13 cellular contexts compared by ENCODE assay signal in genomic region chrX:153948847-153949819, GRCh38. TPM values are rescaled to one million over a fixed set of nuclear protein-coding genes. Genes with fewer than 3 reads are reported as not detected.
DNase-seq lines count a peak whose midpoint lies in the region; ATAC-seq and TF ChIP-seq lines count a peak whose summit lies in the region.
"Had no signal": no experiment of that assay in that cellular context is flagged by ENCODE, and none has a peak within 500 bp of the region (broad histone marks: within the 10 kb centered on the region; RNA-seq: fewer than 3 reads in every experiment).

No MANE protein-coding gene starts in this region.

- no peak overlapping the region for H3K9ac ChIP-seq in mesendoderm (ENCODE audit: low read length)

- CTCF ChIA-PET in activated naive CD4-positive, alpha-beta T cell treated with anti-CD3 and anti-CD28 coated beads, Interleukin-2, amount 10 ng/mL, durations not matched to agents 7 days and 5 days (lab: Charles Lee) = interaction anchor here (0.8 to 12.0 kb wide), 5 partner anchors 10 to 186 kb away, joined by 4 to 241 read pairs (median 26); partner anchors contain the start of genes ARHGAP4 and PLXNB3

- H2BK120ac ChIP-seq in mesendoderm (ENCODE audit: low read depth, low read length) = no peak overlapping the region

- H3K4me3 Mint-ChIP-seq in activated naive CD4-positive, alpha-beta T cell treated with anti-CD3 and anti-CD28 coated beads, Interleukin-2, amount 10 ng/mL, durations not matched to agents 7 days and 5 days = no peak overlapping the region
- peak overlapping the region; percentile 61 for H3K4me3 Mint-ChIP-seq in activated naive CD8-positive, alpha-beta T cell treated with anti-CD3 and anti-CD28 coated beads, Interleukin-2, amount 10 ng/mL, durations not matched to agents 7 days and 5 days
- H3K4me3 Mint-ChIP-seq: activated T-cell treated with anti-CD3 and anti-CD28 coated beads, Interleukin-2, amount 50 U/mL, for 4 hours had no signal

- H3K56ac ChIP-seq in mesendoderm (ENCODE audit: low read length) = peak overlapping the region; percentile 56

- H3K36me3 Mint-ChIP-seq in activated naive CD4-positive, alpha-beta T cell treated with anti-CD3 and anti-CD28 coated beads, Interleukin-2, amount 10 ng/mL, durations not matched to agents 7 days and 5 days = peaks cover 25% of the 10 kb centered on the region
- peaks cover 4% of the 10 kb centered on the region for H3K36me3 Mint-ChIP-seq in activated naive CD8-positive, alpha-beta T cell treated with anti-CD3 and anti-CD28 coated beads, Interleukin-2, amount 10 ng/mL, durations not matched to agents 7 days and 5 days

- H3K9me3 Mint-ChIP-seq in activated naive CD4-positive, alpha-beta T cell treated with anti-CD3 and anti-CD28 coated beads, Interleukin-2, amount 10 ng/mL, durations not matched to agents 7 days and 5 days = no peaks in the 10 kb centered on the region
- H3K9me3 Mint-ChIP-seq in activated naive CD8-positive, alpha-beta T cell treated with anti-CD3 and anti-CD28 coated beads, Interleukin-2, amount 10 ng/mL, durations not matched to agents 7 days and 5 days = no peaks in the 10 kb centered on the region
- H3K9me3 Mint-ChIP-seq: activated T-cell treated with anti-CD3 and anti-CD28 coated beads, Interleukin-2, amount 50 U/mL, for 4 hours had no signal

- no peak overlapping the region for H3K4me2 ChIP-seq in mesendoderm (ENCODE audit: low read length)

- no peak overlapping the region for H4K8ac ChIP-seq in mesendoderm (ENCODE audit: low read depth, low read length)

- H3K79me2 ChIP-seq in mesendoderm (ENCODE audit: control insufficient read depth, insufficient read depth, low read length) = no peaks in the 10 kb centered on the region

- H3K27me3 ChIP-seq in mesendoderm (ENCODE audit: insufficient read depth, low read length, poor library complexity) (no peaks in the 10 kb centered on the region), transverse colon (no peaks in the 10 kb centered on the region)
- H3K27me3 ChIP-seq: colonic mucosa had no signal

- DNase-seq in activated naive CD4-positive, alpha-beta T cell treated with anti-CD3 and anti-CD28 coated beads, Interleukin-2, amount 10 ng/mL, durations not matched to agents 7 days and 5 days = peak; percentile 22
- DNase-seq in activated naive CD4-positive, alpha-beta T cell treated with anti-CD3 and anti-CD28 coated beads, Interleukin-2, amount 50 U/mL, for 16 hours = no peak
- DNase-seq in activated naive CD8-positive, alpha-beta T cell treated with anti-CD3 and anti-CD28 coated beads, Interleukin-2, amount 10 ng/mL, durations not matched to agents 7 days and 5 days = no peak
- DNase-seq in mesendoderm = no peak
- no peak for DNase-seq in transverse colon
- no peak for DNase-seq in NCI-H1092 treated with DMSO at 0.1 percent for 48 hours (lab: John Stamatoyannopoulos, UW)
- DNase-seq in NK-92 (lab: John Stamatoyannopoulos, UW; ENCODE audit: unreplicated experiment) = no peak
- no peak for DNase-seq in NCI-H187 (lab: John Stamatoyannopoulos, UW)
- DNase-seq: activated T-cell treated with anti-CD3 and anti-CD28 coated beads, Interleukin-2, amount 50 U/mL, for 4 hours; colonic mucosa; hippocampal formation; NCI-H1694; T-helper 9 cell had no signal

- TF ChIP-seq CTCF in transverse colon (IDR thresholded peaks at IDR 0.05) = no peak

- H3K4me3 ChIP-seq in mesendoderm (ENCODE audit: low read length) = no peak overlapping the region
- H3K4me3 ChIP-seq in transverse colon = no peak overlapping the region
- H3K4me3 ChIP-seq: colonic mucosa had no signal

- intact Hi-C loops in transverse colon (cut with DNase I; ENCODE audit: low total_unique reads) = no loop called here

- no peak overlapping the region for H4K5ac ChIP-seq in mesendoderm (ENCODE audit: low read length)

- no peak overlapping the region for H2BK5ac ChIP-seq in mesendoderm (ENCODE audit: low read length)

- H2AK5ac ChIP-seq in mesendoderm (ENCODE audit: low read length) = no peak overlapping the region

- H3K4me1 ChIP-seq in mesendoderm (ENCODE audit: control insufficient read depth, low read depth, low read length) (no peaks in the 10 kb centered on the region), transverse colon (peaks cover 0 to 13% (median 0%) of the 10 kb centered on the region in 4 donors)
- H3K4me1 ChIP-seq: colonic mucosa had no signal

- H3K36me3 ChIP-seq in mesendoderm (ENCODE audit: control insufficient read depth, insufficient read depth, low read length) = peaks cover 7% of the 10 kb centered on the region
- no peaks in the 10 kb centered on the region for H3K36me3 ChIP-seq in transverse colon
- H3K36me3 ChIP-seq: colonic mucosa had no signal

- ATAC-seq in activated naive CD8-positive, alpha-beta T cell treated with anti-CD3 and anti-CD28 coated beads, Interleukin-2, amount 10 ng/mL, durations not matched to agents 7 days and 5 days (ENCODE audit: low read depth) = peak; percentile 17
- ATAC-seq: activated T-cell treated with anti-CD3 and anti-CD28 coated beads, Interleukin-2, amount 50 U/mL, for 4 hours had no signal

- H3K4ac ChIP-seq in mesendoderm (ENCODE audit: low read depth, low read length) = no peak overlapping the region

- H3K23ac ChIP-seq in mesendoderm (ENCODE audit: low read length) = no peak overlapping the region

- POLR2A ChIA-PET in activated naive CD8-positive, alpha-beta T cell treated with anti-CD3 and anti-CD28 coated beads, Interleukin-2, amount 10 ng/mL, durations not matched to agents 7 days and 5 days (lab: Charles Lee) = interaction anchor here (1.0 to 12.8 kb wide), 6 partner anchors 14 to 42 kb away, joined by 3 to 185 read pairs (median 4); partner anchors contain the start of gene ARHGAP4

- H3K27ac Mint-ChIP-seq in activated naive CD4-positive, alpha-beta T cell treated with anti-CD3 and anti-CD28 coated beads, Interleukin-2, amount 10 ng/mL, durations not matched to agents 7 days and 5 days = peak overlapping the region; percentile 67
- H3K27ac Mint-ChIP-seq in activated naive CD8-positive, alpha-beta T cell treated with anti-CD3 and anti-CD28 coated beads, Interleukin-2, amount 10 ng/mL, durations not matched to agents 7 days and 5 days = peak overlapping the region; percentile 78

- H2BK15ac ChIP-seq in mesendoderm (replicated peaks; ENCODE audit: low read depth) = no peak overlapping the region

- H3K27ac ChIP-seq in mesendoderm (ENCODE audit: low read depth, low read length) = peak overlapping the region; percentile 84
- peak overlapping the region; percentile 58 to 72 (median 66) for H3K27ac ChIP-seq in transverse colon
- H3K27ac ChIP-seq: colonic mucosa had no signal

- TF ChIP-seq EP300 in transverse colon (IDR thresholded peaks at IDR 0.05; ENCODE audit: low read depth) = no peak

- no peak for TF ChIP-seq POLR2A in transverse colon (IDR thresholded peaks at IDR 0.05)

- no peaks in the 10 kb centered on the region for H3K9me3 ChIP-seq in transverse colon
- H3K9me3 ChIP-seq: colonic mucosa had no signal

- H3K18ac ChIP-seq in mesendoderm (ENCODE audit: low read length) = no peak overlapping the region

- WGBS in mesendoderm (ENCODE audit: extremely low coverage, insufficient coverage, low lambda C conversion rate) = no CpG with 5 or more reads among the region's 30 CpGs
- WGBS in transverse colon (ENCODE audit: low coverage in 1 of 2), 2 donors = 72% methylated on average over 30 of the region's 30 CpGs; no CpG with 5 or more reads in 1 of the 2 donors

- in situ Hi-C loops in transverse colon (cut with MboI; ENCODE audit: low pct_ligation_motif_present in 1 of 4, low pct_unique_long_range_greater_than_20kb in 1 of 4, low sequenced_read_pairs in 3 of 4) = loop anchor here in 1 of 4 donors (25.0 kb wide), 2 partner anchors 162 to 987 kb away; partner anchors contain the start of genes IDH3G, SRPK3 and SSR4

- H3K27me3 Mint-ChIP-seq in activated naive CD4-positive, alpha-beta T cell treated with anti-CD3 and anti-CD28 coated beads, Interleukin-2, amount 10 ng/mL, durations not matched to agents 7 days and 5 days = no peaks in the 10 kb centered on the region
- no peaks in the 10 kb centered on the region for H3K27me3 Mint-ChIP-seq in activated naive CD8-positive, alpha-beta T cell treated with anti-CD3 and anti-CD28 coated beads, Interleukin-2, amount 10 ng/mL, durations not matched to agents 7 days and 5 days

- H3K4me1 Mint-ChIP-seq in activated naive CD4-positive, alpha-beta T cell treated with anti-CD3 and anti-CD28 coated beads, Interleukin-2, amount 10 ng/mL, durations not matched to agents 7 days and 5 days = peaks cover 52% of the 10 kb centered on the region
- peaks cover 15% of the 10 kb centered on the region for H3K4me1 Mint-ChIP-seq in activated naive CD8-positive, alpha-beta T cell treated with anti-CD3 and anti-CD28 coated beads, Interleukin-2, amount 10 ng/mL, durations not matched to agents 7 days and 5 days

- no peaks in the 10 kb centered on the region for H3K79me1 ChIP-seq in mesendoderm (ENCODE audit: low read length)

RNA-seq across cellular contexts. Expression of gene RENBP, which starts 4.7 kb away (rescaled TPM):
- 10 to 100 TPM; 18.1 to 18.8 TPM for total RNA-seq in activated naive CD8-positive, alpha-beta T cell treated with anti-CD3 and anti-CD28 coated beads, Interleukin-2, amount 10 ng/mL, durations not matched to agents 7 days and 5 days
- polyA plus RNA-seq in mesendoderm (2013, experiment 1 of 2) = 1.8 TPM
- 1.7 TPM for polyA plus RNA-seq in mesendoderm (2013, experiment 2 of 2)
- 10 to 100 TPM in 1 of 4 donors, 1 to 10 TPM in 2, not detected in 1; 4.6 to 13.1 (median 7.2) TPM for total RNA-seq in transverse colon

RNA-seq across cellular contexts. Expression of gene NAA10, which starts 14.3 kb away (rescaled TPM):
- 10 to 100 TPM; 79.5 to 84.3 TPM for total RNA-seq in activated naive CD8-positive, alpha-beta T cell treated with anti-CD3 and anti-CD28 coated beads, Interleukin-2, amount 10 ng/mL, durations not matched to agents 7 days and 5 days
- polyA plus RNA-seq in mesendoderm (2013, experiment 1 of 2) = 120 TPM
- 121 TPM for polyA plus RNA-seq in mesendoderm (2013, experiment 2 of 2)
- 10 to 100 TPM; 29.9 to 57.2 (median 47.4) TPM for total RNA-seq in transverse colon

RNA-seq across cellular contexts. Expression of gene HCFC1, which starts 22.5 kb away (rescaled TPM):
- 100 to 1,000 TPM; 101 to 107 TPM for total RNA-seq in activated naive CD8-positive, alpha-beta T cell treated with anti-CD3 and anti-CD28 coated beads, Interleukin-2, amount 10 ng/mL, durations not matched to agents 7 days and 5 days
- polyA plus RNA-seq in mesendoderm (2013, experiment 1 of 2) = 76.6 TPM
- 74.0 TPM for polyA plus RNA-seq in mesendoderm (2013, experiment 2 of 2)
- 10 to 100 TPM; 34.0 to 68.5 (median 49.8) TPM for total RNA-seq in transverse colon

RNA-seq across cellular contexts. Expression of gene ARHGAP4, which starts 23.1 kb away (rescaled TPM):
- total RNA-seq in activated naive CD8-positive, alpha-beta T cell treated with anti-CD3 and anti-CD28 coated beads, Interleukin-2, amount 10 ng/mL, durations not matched to agents 7 days and 5 days = 100 to 1,000 TPM; 341 to 356 TPM
- polyA plus RNA-seq in mesendoderm (2013, experiment 1 of 2) = 12.4 TPM
- polyA plus RNA-seq in mesendoderm (2013, experiment 2 of 2) = 12.0 TPM
- total RNA-seq in transverse colon = 10 to 100 TPM; 44.9 to 52.4 (median 49.9) TPM

RNA-seq across cellular contexts. Expression of gene TMEM187, which starts 23.4 kb away (rescaled TPM):
- total RNA-seq in activated naive CD8-positive, alpha-beta T cell treated with anti-CD3 and anti-CD28 coated beads, Interleukin-2, amount 10 ng/mL, durations not matched to agents 7 days and 5 days = 1 to 10 TPM; 8.6 to 9.7 TPM
- polyA plus RNA-seq in mesendoderm (2013, experiment 1 of 2) = 1.2 TPM
- polyA plus RNA-seq in mesendoderm (2013, experiment 2 of 2) = 1.2 TPM
- total RNA-seq in transverse colon = 10 to 100 TPM in 1 of 4 donors, 1 to 10 TPM in 3; 1.6 to 11.2 (median 5.5) TPM
